Comparison of ENCODE assay signal across 2 cellular contexts in the genomic region with DNA sequence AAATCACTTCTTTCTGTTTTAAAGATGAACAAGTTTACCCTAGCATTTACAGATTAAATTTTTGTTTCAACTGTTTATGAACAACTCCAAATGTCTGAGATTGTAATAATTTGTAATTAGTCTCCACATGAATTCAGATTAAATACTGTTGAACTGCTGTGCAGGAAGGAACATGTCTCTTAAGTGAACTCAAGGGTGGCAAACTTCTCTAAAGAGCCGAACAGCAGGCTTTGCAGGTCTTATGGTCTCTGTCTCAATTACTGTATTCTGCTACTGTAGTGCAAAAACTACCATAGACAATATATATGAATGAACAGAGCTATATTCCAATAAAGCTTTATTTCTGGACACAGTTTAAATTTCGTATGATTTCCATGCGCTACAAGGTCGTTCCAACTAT.
TF ChIP-seq lines count a peak whose summit lies in the region.

No MANE protein-coding gene starts in this region.

TF ChIP-seq in K562, 482 proteins besides CTCF, POLR2A, EP300 and RAD21:
- TF ChIP-seq, protein P1, sequence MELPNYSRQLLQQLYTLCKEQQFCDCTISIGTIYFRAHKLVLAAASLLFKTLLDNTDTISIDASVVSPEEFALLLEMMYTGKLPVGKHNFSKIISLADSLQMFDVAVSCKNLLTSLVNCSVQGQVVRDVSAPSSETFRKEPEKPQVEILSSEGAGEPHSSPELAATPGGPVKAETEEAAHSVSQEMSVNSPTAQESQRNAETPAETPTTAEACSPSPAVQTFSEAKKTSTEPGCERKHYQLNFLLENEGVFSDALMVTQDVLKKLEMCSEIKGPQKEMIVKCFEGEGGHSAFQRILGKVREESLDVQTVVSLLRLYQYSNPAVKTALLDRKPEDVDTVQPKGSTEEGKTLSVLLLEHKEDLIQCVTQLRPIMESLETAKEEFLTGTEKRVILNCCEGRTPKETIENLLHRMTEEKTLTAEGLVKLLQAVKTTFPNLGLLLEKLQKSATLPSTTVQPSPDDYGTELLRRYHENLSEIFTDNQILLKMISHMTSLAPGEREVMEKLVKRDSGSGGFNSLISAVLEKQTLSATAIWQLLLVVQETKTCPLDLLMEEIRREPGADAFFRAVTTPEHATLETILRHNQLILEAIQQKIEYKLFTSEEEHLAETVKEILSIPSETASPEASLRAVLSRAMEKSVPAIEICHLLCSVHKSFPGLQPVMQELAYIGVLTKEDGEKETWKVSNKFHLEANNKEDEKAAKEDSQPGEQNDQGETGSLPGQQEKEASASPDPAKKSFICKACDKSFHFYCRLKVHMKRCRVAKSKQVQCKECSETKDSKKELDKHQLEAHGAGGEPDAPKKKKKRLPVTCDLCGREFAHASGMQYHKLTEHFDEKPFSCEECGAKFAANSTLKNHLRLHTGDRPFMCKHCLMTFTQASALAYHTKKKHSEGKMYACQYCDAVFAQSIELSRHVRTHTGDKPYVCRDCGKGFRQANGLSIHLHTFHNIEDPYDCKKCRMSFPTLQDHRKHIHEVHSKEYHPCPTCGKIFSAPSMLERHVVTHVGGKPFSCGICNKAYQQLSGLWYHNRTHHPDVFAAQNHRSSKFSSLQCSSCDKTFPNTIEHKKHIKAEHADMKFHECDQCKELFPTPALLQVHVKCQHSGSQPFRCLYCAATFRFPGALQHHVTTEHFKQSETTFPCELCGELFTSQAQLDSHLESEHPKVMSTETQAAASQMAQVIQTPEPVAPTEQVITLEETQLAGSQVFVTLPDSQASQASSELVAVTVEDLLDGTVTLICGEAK (IDR thresholded peaks at IDR 0.05): peak; percentile 67
- TF ChIP-seq, protein P1 (CRISPR knock-in tag; IDR thresholded peaks at IDR 0.05): no peak
- no peak for TF ChIP-seq PRPF4 (IDR thresholded peaks at IDR 0.05; ENCODE audit: insufficient read depth, low read depth, low read length, poor library complexity, severe bottlenecking)
TF ChIP-seq in K562: peak in this region for 1.

TF ChIP-seq in WTC11, 78 proteins besides CTCF, POLR2A, EP300 and RAD21:
- no peak for TF ChIP-seq MYBL2 (CRISPR knock-in tag; IDR thresholded peaks at IDR 0.05)
- no peak for TF ChIP-seq ZNF263 (CRISPR knock-in tag; IDR thresholded peaks at IDR 0.05; ENCODE audit: low read depth)
- no peak for TF ChIP-seq SOX15 (CRISPR knock-in tag; IDR thresholded peaks at IDR 0.05)
- TF ChIP-seq, protein P2, sequence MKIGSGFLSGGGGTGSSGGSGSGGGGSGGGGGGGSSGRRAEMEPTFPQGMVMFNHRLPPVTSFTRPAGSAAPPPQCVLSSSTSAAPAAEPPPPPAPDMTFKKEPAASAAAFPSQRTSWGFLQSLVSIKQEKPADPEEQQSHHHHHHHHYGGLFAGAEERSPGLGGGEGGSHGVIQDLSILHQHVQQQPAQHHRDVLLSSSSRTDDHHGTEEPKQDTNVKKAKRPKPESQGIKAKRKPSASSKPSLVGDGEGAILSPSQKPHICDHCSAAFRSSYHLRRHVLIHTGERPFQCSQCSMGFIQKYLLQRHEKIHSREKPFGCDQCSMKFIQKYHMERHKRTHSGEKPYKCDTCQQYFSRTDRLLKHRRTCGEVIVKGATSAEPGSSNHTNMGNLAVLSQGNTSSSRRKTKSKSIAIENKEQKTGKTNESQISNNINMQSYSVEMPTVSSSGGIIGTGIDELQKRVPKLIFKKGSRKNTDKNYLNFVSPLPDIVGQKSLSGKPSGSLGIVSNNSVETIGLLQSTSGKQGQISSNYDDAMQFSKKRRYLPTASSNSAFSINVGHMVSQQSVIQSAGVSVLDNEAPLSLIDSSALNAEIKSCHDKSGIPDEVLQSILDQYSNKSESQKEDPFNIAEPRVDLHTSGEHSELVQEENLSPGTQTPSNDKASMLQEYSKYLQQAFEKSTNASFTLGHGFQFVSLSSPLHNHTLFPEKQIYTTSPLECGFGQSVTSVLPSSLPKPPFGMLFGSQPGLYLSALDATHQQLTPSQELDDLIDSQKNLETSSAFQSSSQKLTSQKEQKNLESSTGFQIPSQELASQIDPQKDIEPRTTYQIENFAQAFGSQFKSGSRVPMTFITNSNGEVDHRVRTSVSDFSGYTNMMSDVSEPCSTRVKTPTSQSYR (CRISPR knock-in tag; IDR thresholded peaks at IDR 0.05): no peak
- TF ChIP-seq SMAD3 (CRISPR knock-in tag; IDR thresholded peaks at IDR 0.05; ENCODE audit: borderline replicate concordance): no peak
- no peak for TF ChIP-seq ZNF423 (CRISPR knock-in tag; IDR thresholded peaks at IDR 0.05)
TF ChIP-seq in WTC11: peak in this region for 0.
